In genomic region chr2:121754851-121755236, GRCh38 we compare ENCODE assay signal across 8 cellular contexts. TPM values are rescaled to one million over a fixed set of nuclear protein-coding genes. Genes with fewer than 3 reads are reported as not detected.
A peak's percentile ranks its signal among the peaks of the same experiment; 100 is the strongest.
DNase-seq lines count a peak whose midpoint lies in the region; ATAC-seq and TF ChIP-seq lines count a peak whose summit lies in the region.

No MANE protein-coding gene starts in this region.

- WGBS in esophagus, 2 donors, result 2 to 3% methylated on average over 8 of the region's 8 CpGs

- H3K4me1 ChIP-seq in PC-3 (ENCODE audit: insufficient read depth, low read length), result peaks cover 12% of the 10 kb centered on the region; the same call in 1 of the 2 replicates
- no peaks in the 10 kb centered on the region for H3K4me1 ChIP-seq in esophagus (ENCODE audit: control insufficient read depth in 2 of 2, insufficient read depth in 2 of 2, low read length in 1 of 2)

- no peak overlapping the region for H3K27ac ChIP-seq in PC-3 (ENCODE audit: low read length)
- H3K27ac ChIP-seq in esophagus (ENCODE audit: low read depth in 2 of 2, low read length in 1 of 2), result no peak overlapping the region

- TSS peak; percentile 91 for BruUV-seq in PC-3 (replicated peaks; lab: Mats Ljungman, UMichigan)

- ATAC-seq in PC-3 (peak; percentile 5), sciatic nerve (peak; percentile 9)

- H3K9me3 ChIP-seq in PC-3 (ENCODE audit: low read length) (no peaks in the 10 kb centered on the region), esophagus (ENCODE audit: control insufficient read depth in 2 of 2, insufficient read depth in 1 of 2, low read depth in 1 of 2, low read length in 1 of 2) (no peaks in the 10 kb centered on the region)

- CTCF ChIA-PET in PC-3 (lab: Charles Lee), result no interaction called here

- H2AFZ ChIP-seq in PC-3 (ENCODE audit: low read length), result peak overlapping the region; percentile 85

- H3K79me2 ChIP-seq in PC-3 (ENCODE audit: low read length), result peaks cover 42% of the 10 kb centered on the region

- H3F3A ChIP-seq in PC-3 (ENCODE audit: low read length, unreplicated experiment), result no peaks in the 10 kb centered on the region

- DNase-seq in DMS53 (lab: John Stamatoyannopoulos, UW) (peak; percentile 29), DMS53 treated with DMSO at 0.1 percent for 48 hours (lab: John Stamatoyannopoulos, UW; ENCODE audit: unreplicated experiment) (no peak), PC-3 (no peak), sciatic nerve (ENCODE audit: low spot score) (no peak), HT-29 (ENCODE audit: low spot score) (no peak), HCEC 1CT (no peak), NCI-H524 treated with DMSO at 0.1 percent for 48 hours (lab: John Stamatoyannopoulos, UW) (no peak)

- POLR2A ChIA-PET in PC-3 (lab: Charles Lee; ENCODE audit: unreplicated experiment), result no interaction called here

- no peaks in the 10 kb centered on the region for H3K27me3 ChIP-seq in PC-3 (ENCODE audit: low read length)
- H3K27me3 ChIP-seq in esophagus (ENCODE audit: control insufficient read depth in 1 of 2, insufficient read depth in 2 of 2, low read length in 2 of 2), result no peaks in the 10 kb centered on the region

- peak overlapping the region; percentile 89 for H3K4me2 ChIP-seq in PC-3 (ENCODE audit: low read length)

- peak overlapping the region; percentile 81 for H3K9ac ChIP-seq in PC-3 (ENCODE audit: low read length)

- H4K20me1 ChIP-seq in PC-3 (ENCODE audit: low read length), result 0 out of 2 replicates have a peak, but pooled peaks cover 4% of the 10 kb centered on the region

- peaks cover 19% of the 10 kb centered on the region for H3K36me3 ChIP-seq in PC-3 (ENCODE audit: low read depth, low read length)
- H3K36me3 ChIP-seq in esophagus (ENCODE audit: control insufficient read depth in 2 of 2, insufficient read depth in 2 of 2, low read length in 1 of 2), result no peaks in the 10 kb centered on the region

- intact Hi-C loops in PC-3 (cut with micrococcal nuclease) (loop anchor here (1.0 to 2.0 kb wide), 2 partner anchors 18 to 224 kb away; partner anchors contain the start of gene NIFK), sciatic nerve (cut with DNase I) (no loop called here)

- H3K4me3 ChIP-seq in PC-3 (ENCODE audit: low read length) (peak overlapping the region; percentile 97), esophagus (ENCODE audit: low read depth in 1 of 2, low read length in 2 of 2) (peak overlapping the region; percentile 96 to 100)

- no peaks in the 10 kb centered on the region for H3K9me2 ChIP-seq in PC-3 (replicated peaks; ENCODE audit: low read length)

- no peak for TF ChIP-seq CTCF in PC-3 (conservative IDR thresholded peaks at IDR 0.05; ENCODE audit: low read depth, low read length)

RNA-seq across cellular contexts. Expression of gene TSN, which starts 0.6 kb away (rescaled TPM):
- 55.0 and 83.0 TPM in 2 replicates for total RNA-seq in PC-3 (2014; rRNA removed)
- 10 to 100 TPM; 16.5 to 22.9 TPM for polyA plus RNA-seq in esophagus
- total RNA-seq in sciatic nerve, result 53.0 TPM
- 31.6 and 43.8 TPM in 2 replicates for total RNA-seq in HT-29 (2014; rRNA removed; shearing (Covaris generic))

RNA-seq across cellular contexts. Expression of gene NIFK, which starts 18.2 kb away (rescaled TPM):
- total RNA-seq in PC-3 (2014; rRNA removed), result 42.1 and 64.1 TPM in 2 replicates
- 10 to 100 TPM; 38.2 to 39.9 TPM for polyA plus RNA-seq in esophagus
- 35.7 TPM for total RNA-seq in sciatic nerve
- 25.9 and 28.4 TPM in 2 replicates for total RNA-seq in HT-29 (2014; rRNA removed; shearing (Covaris generic))
